Comparison of ENCODE assay signal across 17 cellular contexts in the genomic region with DNA sequence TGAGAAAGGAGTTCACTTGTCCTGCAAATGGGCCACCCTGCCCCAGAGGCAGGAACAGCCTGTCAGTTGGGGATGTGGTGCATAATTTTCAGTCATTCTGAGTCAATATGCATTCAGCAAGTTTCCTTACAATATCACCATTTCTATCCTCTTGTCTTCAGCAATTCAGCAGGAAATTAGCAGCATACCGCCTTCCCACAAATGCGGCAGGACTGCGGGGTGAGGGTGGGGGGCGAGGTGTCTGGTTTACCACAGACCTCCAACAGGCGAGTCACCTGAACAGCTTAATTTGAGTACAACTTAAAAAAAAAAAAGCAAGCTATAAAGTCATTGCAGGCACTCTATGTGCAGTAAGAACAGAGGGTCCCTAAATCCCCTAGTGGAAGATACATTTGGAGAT.
DNase-seq lines count a peak whose midpoint lies in the region; ATAC-seq and TF ChIP-seq lines count a peak whose summit lies in the region.
"Had no signal": no experiment of that assay in that cellular context is flagged by ENCODE, and none has a peak within 500 bp of the region (broad histone marks: within the 10 kb centered on the region; RNA-seq: fewer than 3 reads in every experiment).

No MANE protein-coding gene starts in this region.

- ATAC-seq in T-cell (replicated peaks in 1 of 4) (no peak), HG03571 (IDR thresholded peaks at IDR 0.05; ENCODE audit: unreplicated experiment) (no peak)
- ATAC-seq: body of pancreas, left cardiac atrium had no signal

- no peaks in the 10 kb centered on the region for H3K27me3 Mint-ChIP-seq in T-cell
- H3K27me3 Mint-ChIP-seq in activated naive CD4-positive, alpha-beta T cell treated with anti-CD3 and anti-CD28 coated beads, Interleukin-2, amount 10 ng/mL, durations not matched to agents 7 days and 5 days, result no peaks in the 10 kb centered on the region

- BruUV-seq in A673 (replicated peaks; lab: Mats Ljungman, UMichigan), result no TSS peak

- H3K27me3 ChIP-seq in adrenal gland (no peaks in the 10 kb centered on the region), A673 (replicated peaks; ENCODE audit: insufficient read depth, low read depth, low read length, poor library complexity) (no peaks in the 10 kb centered on the region)
- H3K27me3 ChIP-seq: body of pancreas, colonic mucosa had no signal

- H3K27ac Mint-ChIP-seq in T-cell, result peak overlapping the region; percentile 31 to 70
- peak overlapping the region; percentile 93 for H3K27ac Mint-ChIP-seq in activated naive CD4-positive, alpha-beta T cell treated with anti-CD3 and anti-CD28 coated beads, Interleukin-2, amount 10 ng/mL, durations not matched to agents 7 days and 5 days
- H3K27ac Mint-ChIP-seq: mesothelial cell of epicardium had no signal

- H3K4me1 Mint-ChIP-seq in T-cell, result peaks cover 60 to 72% (median 65%) of the 10 kb centered on the region in 3 donors
- peaks cover 82% of the 10 kb centered on the region for H3K4me1 Mint-ChIP-seq in activated naive CD4-positive, alpha-beta T cell treated with anti-CD3 and anti-CD28 coated beads, Interleukin-2, amount 10 ng/mL, durations not matched to agents 7 days and 5 days
- H3K4me1 Mint-ChIP-seq: mesothelial cell of epicardium had no signal

- DNase-seq in activated effector memory CD4-positive, alpha-beta T cell treated with anti-CD3 and anti-CD28 coated beads, Interleukin-2, amount 50 U/mL, for 16 hours, result peak; percentile 68
- no peak for DNase-seq in activated effector memory CD4-positive, alpha-beta T cell treated with Interleukin-2 at 50 U/mL for 16 hours
- DNase-seq in T-cell, result no peak
- DNase-seq in activated naive CD4-positive, alpha-beta T cell treated with anti-CD3 and anti-CD28 coated beads, Interleukin-2, amount 10 ng/mL, durations not matched to agents 7 days and 5 days, result no peak
- peak; percentile 39 for DNase-seq in stimulated activated CD4-positive, alpha-beta T cell treated with anti-CD3 and anti-CD28 coated beads, Interleukin-4, amount 100 ng/mL, for 24 hours
- DNase-seq in adrenal gland, result no peak
- no peak for DNase-seq in A673 (ENCODE audit: low spot score)
- DNase-seq: body of pancreas, colonic mucosa, Kasumi-1, left cardiac atrium, NCI-H2171, substantia nigra had no signal

- CTCF ChIA-PET in T-cell (lab: Charles Lee) (interaction anchor here (0.5 to 1.5 kb wide), 6 partner anchors 12 to 515 kb away, joined by 3 to 4 read pairs (median 3); no protein-coding TSS in a partner anchor), A673 (lab: Charles Lee) (no interaction called here)
- CTCF ChIA-PET in activated naive CD4-positive, alpha-beta T cell treated with anti-CD3 and anti-CD28 coated beads, Interleukin-2, amount 10 ng/mL, durations not matched to agents 7 days and 5 days (lab: Charles Lee), result interaction anchor here (1.1 to 6.5 kb wide), 5 partner anchors 10 to 62 kb away, joined by 3 to 59 read pairs (median 7); no protein-coding TSS in a partner anchor

- H3K36me3 Mint-ChIP-seq in T-cell, result no peaks in the 10 kb centered on the region
- H3K36me3 Mint-ChIP-seq in activated naive CD4-positive, alpha-beta T cell treated with anti-CD3 and anti-CD28 coated beads, Interleukin-2, amount 10 ng/mL, durations not matched to agents 7 days and 5 days, result peaks cover 7% of the 10 kb centered on the region
- H3K36me3 Mint-ChIP-seq: mesothelial cell of epicardium had no signal

- intact Hi-C loops in adrenal gland (cut with DNase I) (no loop called here), A673 (cut with micrococcal nuclease; ENCODE audit: unreplicated experiment) (no loop called here)

- H3K9me3 ChIP-seq in adrenal gland (replicated peaks in 1 of 3), result no peaks in the 10 kb centered on the region
- no peaks in the 10 kb centered on the region for H3K9me3 ChIP-seq in A673 (ENCODE audit: low read depth, low read length, poor library complexity, severe bottlenecking)
- H3K9me3 ChIP-seq: body of pancreas, colonic mucosa, HAP-1 had no signal

- POLR2A ChIA-PET in T-cell (lab: Charles Lee), result interaction anchor here (0.5 to 1.6 kb wide), 3 partner anchors 18 to 631 kb away, joined by 4 to 5 read pairs (median 4); no protein-coding TSS in a partner anchor
- POLR2A ChIA-PET in A673 (lab: Charles Lee; ENCODE audit: low non-redundant PET), result no interaction called here

- no peaks in the 10 kb centered on the region for H3K36me3 ChIP-seq in adrenal gland (replicated peaks in 1 of 2)
- H3K36me3 ChIP-seq in A673 (ENCODE audit: insufficient read depth, low read length, poor library complexity, severe bottlenecking), result no peaks in the 10 kb centered on the region
- H3K36me3 ChIP-seq: colonic mucosa, HAP-1 had no signal

- H3K9me3 Mint-ChIP-seq in T-cell, result no peaks in the 10 kb centered on the region
- peaks cover 6% of the 10 kb centered on the region for H3K9me3 Mint-ChIP-seq in activated naive CD4-positive, alpha-beta T cell treated with anti-CD3 and anti-CD28 coated beads, Interleukin-2, amount 10 ng/mL, durations not matched to agents 7 days and 5 days

- H3K4me1 ChIP-seq in adrenal gland (replicated peaks in 1 of 2), result no peaks in the 10 kb centered on the region
- H3K4me1 ChIP-seq in A673 (ENCODE audit: insufficient read depth, low read length, poor library complexity, severe bottlenecking), result no peaks in the 10 kb centered on the region
- H3K4me1 ChIP-seq: body of pancreas, colonic mucosa, HAP-1 had no signal

- TF ChIP-seq CTCF in adrenal gland (IDR thresholded peaks at IDR 0.05) (no peak), A673 (conservative IDR thresholded peaks at IDR 0.05; ENCODE audit: low read depth, low read length) (no peak)

- no peak overlapping the region for H3K4me3 ChIP-seq in adrenal gland
- H3K4me3 ChIP-seq in A673 (ENCODE audit: low read depth, low read length, poor library complexity, severe bottlenecking), result no peak overlapping the region
- H3K4me3 ChIP-seq: body of pancreas, colonic mucosa, HAP-1 had no signal

- 80 to 85% (median 83%) methylated on average over 5 of the region's 5 CpGs for WGBS in adrenal gland, 4 donors

- H3K4me3 Mint-ChIP-seq in T-cell, result no peak overlapping the region
- no peak overlapping the region for H3K4me3 Mint-ChIP-seq in activated naive CD4-positive, alpha-beta T cell treated with anti-CD3 and anti-CD28 coated beads, Interleukin-2, amount 10 ng/mL, durations not matched to agents 7 days and 5 days
- H3K4me3 Mint-ChIP-seq: mesothelial cell of epicardium had no signal

- no peak overlapping the region for H3K27ac ChIP-seq in adrenal gland
- H3K27ac ChIP-seq in A673 (ENCODE audit: low read depth, low read length, poor library complexity, severe bottlenecking), result no peak overlapping the region
- H3K27ac ChIP-seq: body of pancreas, colonic mucosa, VCaP had no signal

- no peak for TF ChIP-seq POLR2A in adrenal gland (IDR thresholded peaks at IDR 0.05)

Comparison
In these comparisons a context has a peak if more than half of its experiments do, and no peak if none do; other contexts are left out.
1. DNase-seq: peak in activated effector memory CD4-positive, alpha-beta T cell treated with anti-CD3 and anti-CD28 coated beads, Interleukin-2, amount 50 U/mL, for 16 hours (single experiment) and stimulated activated CD4-positive, alpha-beta T cell treated with anti-CD3 and anti-CD28 coated beads, Interleukin-4, amount 100 ng/mL, for 24 hours (single experiment); none in activated effector memory CD4-positive, alpha-beta T cell treated with Interleukin-2 at 50 U/mL for 16 hours (single experiment), T-cell (0 of 34), activated naive CD4-positive, alpha-beta T cell treated with anti-CD3 and anti-CD28 coated beads, Interleukin-2, amount 10 ng/mL, durations not matched to agents 7 days and 5 days (single experiment), adrenal gland (0 of 7) and A673 (single experiment).